Comparison of ENCODE assay signal across 9 cellular contexts in the genomic region with DNA sequence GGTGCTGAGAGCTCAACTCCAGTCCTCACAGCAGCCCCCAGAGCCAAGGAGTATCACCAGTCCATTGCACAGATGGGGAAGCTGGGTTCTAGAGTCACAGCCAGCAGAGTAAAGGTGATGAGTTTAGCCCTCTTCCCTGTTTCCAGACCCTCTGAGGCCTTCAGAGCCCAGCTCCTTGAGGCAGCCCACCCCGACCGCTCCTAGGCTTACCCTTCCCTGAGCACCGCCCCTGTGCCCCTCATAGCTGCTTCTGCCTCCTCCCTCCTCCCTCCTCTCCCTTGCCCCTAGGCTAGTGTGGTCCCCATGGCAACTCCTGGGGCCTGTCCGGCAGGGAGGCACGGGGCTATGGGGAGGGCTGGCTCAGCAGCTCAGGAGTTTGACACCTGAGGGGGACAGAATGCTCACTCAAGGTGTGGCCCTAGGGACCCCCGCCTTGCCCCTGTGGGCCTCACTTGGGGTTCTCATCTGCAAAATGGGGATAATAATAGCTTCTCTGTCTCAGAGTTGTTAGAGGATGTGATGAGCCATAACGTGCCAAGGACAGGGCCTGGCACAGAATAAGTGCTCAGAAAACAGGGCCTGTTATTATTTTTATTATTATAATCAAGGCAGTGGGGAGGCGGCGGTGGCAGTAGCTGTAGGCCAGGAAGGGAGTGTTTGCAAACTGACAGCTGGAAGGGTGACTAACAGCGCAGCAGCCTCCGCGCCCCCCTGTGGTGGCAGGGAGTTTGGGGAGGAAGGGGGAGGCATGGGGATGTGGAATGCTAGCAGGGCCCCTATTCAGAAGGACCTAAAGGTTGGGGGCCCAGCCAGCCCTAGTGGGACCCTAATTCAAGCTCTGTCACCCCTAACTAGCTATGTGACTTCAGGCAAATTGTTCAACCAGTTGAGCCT. TPM values are rescaled to one million over a fixed set of nuclear protein-coding genes. Genes with fewer than 3 reads are reported as not detected.
DNase-seq lines count a peak whose midpoint lies in the region; ATAC-seq, FAIRE-seq and TF ChIP-seq lines count a peak whose summit lies in the region.
"Had no signal": no experiment of that assay in that cellular context is flagged by ENCODE, and none has a peak within 500 bp of the region (broad histone marks: within the 10 kb centered on the region; RNA-seq: fewer than 3 reads in every experiment).

No MANE protein-coding gene starts in this region.

- POLR2A ChIA-PET in activated CD4-positive, alpha-beta memory T cell treated with anti-CD3 and anti-CD28 coated beads, Interleukin-2, amount 10 ng/mL, durations not matched to agents 7 days and 5 days (lab: Charles Lee): interaction anchor here (0.8 to 35.1 kb wide), 8 partner anchors 2 to 141 kb away, joined by 3 to 1214 read pairs (median 4); partner anchors contain the start of genes CSK, FAM219B, LMAN1L and MPI

- peak overlapping the region; percentile 5 for H3K27ac ChIP-seq in KOPT-K1 (ENCODE audit: low read depth, low read length, poor library complexity, severe bottlenecking)
- peak overlapping the region; percentile 90 for H3K27ac ChIP-seq in effector memory CD4-positive, alpha-beta T cell (ENCODE audit: insufficient read depth, low read length, poor library complexity, severe bottlenecking)
- no peak overlapping the region for H3K27ac ChIP-seq in aorta (ENCODE audit: low read depth in 1 of 2, low read length in 2 of 2)
- H3K27ac ChIP-seq in kidney (ENCODE audit: low read depth in 2 of 2, low read length in 2 of 2): no peak overlapping the region
- H3K27ac ChIP-seq: ovary had no signal

- H3K4me3 Mint-ChIP-seq in activated CD4-positive, alpha-beta memory T cell treated with anti-CD3 and anti-CD28 coated beads, Interleukin-2, amount 10 ng/mL, durations not matched to agents 7 days and 5 days: peak overlapping the region; percentile 10

- H3K36me3 Mint-ChIP-seq in activated CD4-positive, alpha-beta memory T cell treated with anti-CD3 and anti-CD28 coated beads, Interleukin-2, amount 10 ng/mL, durations not matched to agents 7 days and 5 days (ENCODE audit: low read depth): peaks cover 59% of the 10 kb centered on the region

- CTCF ChIA-PET in activated CD4-positive, alpha-beta memory T cell treated with anti-CD3 and anti-CD28 coated beads, Interleukin-2, amount 10 ng/mL, durations not matched to agents 7 days and 5 days (lab: Charles Lee): interaction anchor here (0.6 to 38.3 kb wide), 16 partner anchors 10 to 177 kb away, joined by 3 to 1235 read pairs (median 4); partner anchors contain the start of genes CLK3, CSK, FAM219B and MPI

- DNase-seq in activated CD4-positive, alpha-beta memory T cell treated with anti-CD3 and anti-CD28 coated beads, Interleukin-2, amount 10 ng/mL, durations not matched to agents 7 days and 5 days: peak; percentile 73
- DNase-seq in effector memory CD4-positive, alpha-beta T cell: peak; percentile 64 to 67 (median 65)
- DNase-seq in stimulated activated CD8-positive, alpha-beta memory T cell treated with anti-CD3 and anti-CD28 coated beads, Interleukin-4, amount 100 ng/mL, for 48 hours: peak; percentile 83
- DNase-seq in aorta: no peak
- no peak for DNase-seq in SKM-1 (lab: John Stamatoyannopoulos, UW; ENCODE audit: unreplicated experiment)
- DNase-seq in kidney: no peak
- DNase-seq: ovary had no signal

- H3K27me3 ChIP-seq in effector memory CD4-positive, alpha-beta T cell (replicated peaks; ENCODE audit: control insufficient read depth, insufficient read depth, low read length, poor library complexity, severe bottlenecking): no peaks in the 10 kb centered on the region
- no peaks in the 10 kb centered on the region for H3K27me3 ChIP-seq in aorta (ENCODE audit: control insufficient read depth in 1 of 2, insufficient read depth in 2 of 2, low read length in 1 of 2)
- H3K27me3 ChIP-seq: ovary had no signal

- peaks cover 97% of the 10 kb centered on the region for H3K4me1 ChIP-seq in effector memory CD4-positive, alpha-beta T cell (ENCODE audit: control insufficient read depth, insufficient read depth, low read length, poor library complexity, severe bottlenecking)
- H3K4me1 ChIP-seq in aorta (ENCODE audit: control insufficient read depth in 1 of 2, insufficient read depth in 2 of 2, low read length in 2 of 2) (peaks cover 0 to 5% of the 10 kb centered on the region in 2 donors), kidney (ENCODE audit: control insufficient read depth in 1 of 2, insufficient read depth in 1 of 2, low read depth in 1 of 2, low read length in 2 of 2) (peaks cover 27 to 34% of the 10 kb centered on the region in 2 donors)

- no peak overlapping the region for H3K9ac ChIP-seq in kidney (ENCODE audit: low read length in 2 of 2)

- H3K36me3 ChIP-seq in KOPT-K1 (ENCODE audit: insufficient read depth, low read length) (peaks cover 64% of the 10 kb centered on the region), aorta (ENCODE audit: control insufficient read depth in 1 of 2, insufficient read depth in 2 of 2, low read length in 1 of 2) (no peaks in the 10 kb centered on the region), kidney (ENCODE audit: control insufficient read depth in 1 of 2, insufficient read depth in 2 of 2, low read length in 2 of 2) (no peaks in the 10 kb centered on the region)
- H3K36me3 ChIP-seq in effector memory CD4-positive, alpha-beta T cell (ENCODE audit: control insufficient read depth, insufficient read depth, low read length): peaks cover 10% of the 10 kb centered on the region
- H3K36me3 ChIP-seq: ovary had no signal

- H3K4me1 Mint-ChIP-seq in activated CD4-positive, alpha-beta memory T cell treated with anti-CD3 and anti-CD28 coated beads, Interleukin-2, amount 10 ng/mL, durations not matched to agents 7 days and 5 days: peaks cover 88% of the 10 kb centered on the region

- 69 to 77% methylated on average over 12 of the region's 12 CpGs for WGBS in aorta, 2 donors

- FAIRE-seq in kidney (lab: Jason Lieb, UNC): no peak

- peak overlapping the region; percentile 97 for H3K27ac Mint-ChIP-seq in activated CD4-positive, alpha-beta memory T cell treated with anti-CD3 and anti-CD28 coated beads, Interleukin-2, amount 10 ng/mL, durations not matched to agents 7 days and 5 days

- no peaks in the 10 kb centered on the region for H3K27me3 Mint-ChIP-seq in activated CD4-positive, alpha-beta memory T cell treated with anti-CD3 and anti-CD28 coated beads, Interleukin-2, amount 10 ng/mL, durations not matched to agents 7 days and 5 days

- ATAC-seq in aorta (ENCODE audit: low FRiP score): no peak
- no peak for ATAC-seq in GM19455 (IDR thresholded peaks at IDR 0.05; ENCODE audit: unreplicated experiment)

- no peak for TF ChIP-seq CTCF in kidney (IDR thresholded peaks at IDR 0.05; ENCODE audit: borderline replicate concordance, extremely low read depth, insufficient read depth)

- no peaks in the 10 kb centered on the region for H3K9me3 ChIP-seq in KOPT-K1 (ENCODE audit: insufficient read depth, low read length, poor library complexity, severe bottlenecking)
- no peaks in the 10 kb centered on the region for H3K9me3 ChIP-seq in effector memory CD4-positive, alpha-beta T cell (ENCODE audit: control insufficient read depth, low read length)
- no peaks in the 10 kb centered on the region for H3K9me3 ChIP-seq in aorta (ENCODE audit: control insufficient read depth, low read length)
- H3K9me3 ChIP-seq in kidney (ENCODE audit: control insufficient read depth in 1 of 2, low read length in 2 of 2): no peaks in the 10 kb centered on the region
- H3K9me3 ChIP-seq: ovary had no signal

- intact Hi-C loops in aorta (cut with DNase I): no loop called here
- intact Hi-C loops in kidney (cut with DNase I): no loop called here

- no peaks in the 10 kb centered on the region for H3K9me3 Mint-ChIP-seq in activated CD4-positive, alpha-beta memory T cell treated with anti-CD3 and anti-CD28 coated beads, Interleukin-2, amount 10 ng/mL, durations not matched to agents 7 days and 5 days

- H3K4me3 ChIP-seq in effector memory CD4-positive, alpha-beta T cell (ENCODE audit: insufficient read depth, low read depth, low read length, poor library complexity, severe bottlenecking): peak overlapping the region; percentile 38
- H3K4me3 ChIP-seq in aorta (ENCODE audit: low read length in 2 of 2) (no peak overlapping the region), kidney (ENCODE audit: low read length in 2 of 2) (no peak overlapping the region)
- H3K4me3 ChIP-seq: ovary had no signal

RNA-seq across cellular contexts. Expression of gene CSK, which starts 11.5 kb away (rescaled TPM):
- 100 to 1,000 TPM; 330 to 341 TPM for total RNA-seq in activated CD4-positive, alpha-beta memory T cell treated with anti-CD3 and anti-CD28 coated beads, Interleukin-2, amount 10 ng/mL, durations not matched to agents 7 days and 5 days
- total RNA-seq in aorta: 10 to 100 TPM; 34.9 to 55.2 TPM
- 10 to 100 TPM; 21.8 to 29.8 TPM for polyA plus RNA-seq in aorta
- 58.8 TPM for total RNA-seq in kidney
- 18.9 TPM for polyA plus RNA-seq in kidney (ENCODE audit: insufficient read depth, low read depth, low replicate concordance)

RNA-seq across cellular contexts. Expression of gene LMAN1L, which starts 19.3 kb away (rescaled TPM):
- total RNA-seq in activated CD4-positive, alpha-beta memory T cell treated with anti-CD3 and anti-CD28 coated beads, Interleukin-2, amount 10 ng/mL, durations not matched to agents 7 days and 5 days: under 1 TPM; 0.48 to 0.63 TPM
- total RNA-seq in aorta (under 1 TPM in 1 of 2 donors, not detected in 1; 0.30 TPM), kidney (not detected)
- polyA plus RNA-seq in aorta (under 1 TPM in 1 of 2 donors, not detected in 1; 0.15 TPM), kidney (ENCODE audit: insufficient read depth, low read depth, low replicate concordance) (not detected)
- total RNA-seq: ovary had no signal
- polyA plus RNA-seq: ovary had no signal

RNA-seq across cellular contexts. Expression of gene CPLX3, which starts 33.0 kb away (rescaled TPM):
- total RNA-seq in activated CD4-positive, alpha-beta memory T cell treated with anti-CD3 and anti-CD28 coated beads, Interleukin-2, amount 10 ng/mL, durations not matched to agents 7 days and 5 days: under 1 TPM in 1 of 2 experiments, not detected in 1; 0.18 TPM
- total RNA-seq in aorta: not detected
- polyA plus RNA-seq in aorta: under 1 TPM; 0.05 to 0.13 TPM
- not detected for total RNA-seq in kidney
- not detected for polyA plus RNA-seq in kidney (ENCODE audit: insufficient read depth, low read depth, low replicate concordance)
- total RNA-seq: ovary had no signal
- polyA plus RNA-seq: ovary had no signal

RNA-seq across cellular contexts. Expression of gene CYP1A2, which starts 44.7 kb away (rescaled TPM):
- total RNA-seq in activated CD4-positive, alpha-beta memory T cell treated with anti-CD3 and anti-CD28 coated beads, Interleukin-2, amount 10 ng/mL, durations not matched to agents 7 days and 5 days: not detected
- not detected for total RNA-seq in aorta
- polyA plus RNA-seq in aorta: not detected
- not detected for total RNA-seq in kidney
- polyA plus RNA-seq in kidney (ENCODE audit: insufficient read depth, low read depth, low replicate concordance): not detected
- polyA plus RNA-seq: ovary had no signal

RNA-seq across cellular contexts. Expression of gene ULK3, which starts 49.6 kb away (rescaled TPM):
- total RNA-seq in activated CD4-positive, alpha-beta memory T cell treated with anti-CD3 and anti-CD28 coated beads, Interleukin-2, amount 10 ng/mL, durations not matched to agents 7 days and 5 days: 10 to 100 TPM; 74.9 to 84.2 TPM
- total RNA-seq in aorta (10 to 100 TPM; 19.3 to 31.6 TPM), kidney (36.1 TPM)
- polyA plus RNA-seq in aorta (10 to 100 TPM; 17.7 to 43.6 TPM), kidney (ENCODE audit: insufficient read depth, low read depth, low replicate concordance) (34.5 TPM)

Comparison
In these comparisons a context has a peak if more than half of its experiments do, and no peak if none do; other contexts are left out.
1. H3K27ac ChIP-seq: peak in KOPT-K1 (single experiment) and effector memory CD4-positive, alpha-beta T cell (single experiment); none in aorta (0 of 2) and kidney (0 of 2).
2. DNase-seq: peak in activated CD4-positive, alpha-beta memory T cell treated with anti-CD3 and anti-CD28 coated beads, Interleukin-2, amount 10 ng/mL, durations not matched to agents 7 days and 5 days (single experiment), effector memory CD4-positive, alpha-beta T cell (3 of 3) and stimulated activated CD8-positive, alpha-beta memory T cell treated with anti-CD3 and anti-CD28 coated beads, Interleukin-4, amount 100 ng/mL, for 48 hours (single experiment); none in aorta (0 of 2), SKM-1 (single experiment) and kidney (single experiment).